Comparison of ENCODE assay signal across 1 cellular context in genomic region chr5:145280806-145281205, GRCh38.
TF ChIP-seq lines count a peak whose summit lies in the region.

No MANE protein-coding gene starts in this region.

TF ChIP-seq in GM23338, 12 proteins besides CTCF, POLR2A, EP300 and RAD21 (continued from another document):
- TF ChIP-seq REST (IDR thresholded peaks at IDR 0.05; ENCODE audit: unreplicated experiment) (no peak), JUNB (IDR thresholded peaks at IDR 0.05; ENCODE audit: unreplicated experiment) (no peak), ZNF331 (CRISPR knock-in tag; IDR thresholded peaks at IDR 0.05; ENCODE audit: low read depth) (no peak), EZH2phosphoT487 (IDR thresholded peaks at IDR 0.05; ENCODE audit: unreplicated experiment) (no peak), ZNF462 (CRISPR knock-in tag; IDR thresholded peaks at IDR 0.05) (no peak), POLR2AphosphoS5 (IDR thresholded peaks at IDR 0.05; ENCODE audit: low read depth) (no peak), STAT1 (IDR thresholded peaks at IDR 0.05; ENCODE audit: unreplicated experiment) (no peak)
